ENCODE assay signal across 3 cellular contexts in the genomic region with DNA sequence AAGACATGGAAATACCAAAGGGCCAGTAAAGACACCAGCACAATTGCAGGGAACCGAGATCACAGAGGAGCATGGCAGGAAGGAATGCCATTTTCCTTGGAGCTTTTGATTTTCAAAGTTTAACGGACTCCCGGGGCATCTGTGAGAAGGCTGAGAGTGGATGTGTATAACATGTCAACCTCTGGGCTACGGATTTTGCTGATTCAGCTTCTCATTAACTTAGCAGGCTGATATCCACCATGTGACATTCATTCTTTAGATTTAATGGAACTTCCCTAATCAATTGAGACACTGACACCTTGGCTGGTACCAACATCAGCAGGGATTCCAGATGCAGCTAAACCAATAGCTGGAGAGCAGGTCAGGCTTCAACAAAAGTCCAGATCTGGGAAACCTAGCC.
TF ChIP-seq lines count a peak whose summit lies in the region.

No MANE protein-coding gene starts in this region.

TF ChIP-seq in A549, 52 proteins besides CTCF, POLR2A, EP300 and RAD21:
- TF ChIP-seq JUNB (IDR thresholded peaks at IDR 0.05): no peak
- peak; percentile 81 for TF ChIP-seq MAFK (IDR thresholded peaks at IDR 0.05; ENCODE audit: partially characterized antibody)

TF ChIP-seq in IMR-90, 13 proteins besides CTCF, POLR2A, EP300 and RAD21:
- TF ChIP-seq, protein P1, sequence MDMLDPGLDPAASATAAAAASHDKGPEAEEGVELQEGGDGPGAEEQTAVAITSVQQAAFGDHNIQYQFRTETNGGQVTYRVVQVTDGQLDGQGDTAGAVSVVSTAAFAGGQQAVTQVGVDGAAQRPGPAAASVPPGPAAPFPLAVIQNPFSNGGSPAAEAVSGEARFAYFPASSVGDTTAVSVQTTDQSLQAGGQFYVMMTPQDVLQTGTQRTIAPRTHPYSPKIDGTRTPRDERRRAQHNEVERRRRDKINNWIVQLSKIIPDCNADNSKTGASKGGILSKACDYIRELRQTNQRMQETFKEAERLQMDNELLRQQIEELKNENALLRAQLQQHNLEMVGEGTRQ (IDR thresholded peaks at IDR 0.05; ENCODE audit: low read depth, low read length): no peak
- TF ChIP-seq MAFK (IDR thresholded peaks at IDR 0.05; ENCODE audit: low read depth, low read length): peak; percentile 70
- TF ChIP-seq SMC3 (IDR thresholded peaks at IDR 0.05; ENCODE audit: low read depth, low read length): no peak

TF ChIP-seq in H1, 55 proteins besides CTCF, POLR2A, EP300 and RAD21:
- TF ChIP-seq RNF2 (IDR thresholded peaks at IDR 0.05; ENCODE audit: borderline replicate concordance, low read depth, low read length, missing control alignments, poor library complexity, severe bottlenecking): no peak
- peak; percentile 41 for TF ChIP-seq MAFK (IDR thresholded peaks at IDR 0.05; ENCODE audit: low read depth, low read length)
- TF ChIP-seq, protein P1 (IDR thresholded peaks at IDR 0.05; ENCODE audit: low read length): no peak
